Comparison of ENCODE assay signal across 8 cellular contexts in the genomic region with DNA sequence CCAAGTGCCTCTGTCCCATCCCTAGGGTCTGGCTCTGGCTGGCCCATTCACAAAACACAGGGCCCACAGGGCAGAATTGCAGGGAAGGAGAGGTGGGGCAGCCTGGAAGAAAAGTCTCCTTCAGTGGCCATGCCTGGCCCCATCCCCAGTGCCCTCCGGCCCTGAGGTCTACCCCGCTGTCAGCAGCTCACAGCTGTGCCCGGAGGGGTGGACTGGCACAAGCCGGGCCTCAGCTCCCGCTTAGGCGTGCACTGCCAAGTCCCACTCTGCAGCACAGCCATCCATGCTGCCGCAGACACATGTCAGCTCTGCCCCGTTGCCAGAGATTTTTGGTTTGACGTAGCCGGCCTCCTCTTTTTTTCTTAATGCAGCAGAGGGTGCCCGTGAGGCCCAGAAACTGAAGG. TPM values are rescaled to one million over a fixed set of nuclear protein-coding genes. Genes with fewer than 3 reads are reported as not detected.
A peak's percentile ranks its signal among the peaks of the same experiment; 100 is the strongest.
DNase-seq lines count a peak whose midpoint lies in the region; ATAC-seq and TF ChIP-seq lines count a peak whose summit lies in the region.

No MANE protein-coding gene starts in this region.

- CTCF ChIA-PET in CD8-positive, alpha-beta memory T cell (lab: Charles Lee): interaction anchor here (1.2 to 3.3 kb wide), 3 partner anchors 9 to 233 kb away, joined by 4 to 24 read pairs (median 4); no protein-coding TSS in a partner anchor
- CTCF ChIA-PET in GM10248 (lab: Yijun Ruan, JAX): interaction anchor here (0.8 to 3.7 kb wide), 6 partner anchors 10 to 115 kb away, joined by 3 to 46 read pairs (median 4); no protein-coding TSS in a partner anchor

- no peak overlapping the region for H3K9ac ChIP-seq in rectal smooth muscle tissue (ENCODE audit: low read length)

- H3K9me2 ChIP-seq in GM23338 (ENCODE audit: insufficient read depth): no peaks in the 10 kb centered on the region

- intact Hi-C loops in Right ventricle myocardium inferior (cut with DNase I): no loop called here

- H3K4me3 Mint-ChIP-seq in GM23338: peak overlapping the region; percentile 57
- H3K4me3 Mint-ChIP-seq in CD8-positive, alpha-beta memory T cell: no peak overlapping the region

- H3K36me3 Mint-ChIP-seq in GM23338 (ENCODE audit: low read depth): no peaks in the 10 kb centered on the region
- no peaks in the 10 kb centered on the region for H3K36me3 Mint-ChIP-seq in CD8-positive, alpha-beta memory T cell

- H3K9me3 Mint-ChIP-seq in GM23338: no peaks in the 10 kb centered on the region
- no peaks in the 10 kb centered on the region for H3K9me3 Mint-ChIP-seq in CD8-positive, alpha-beta memory T cell

- no peaks in the 10 kb centered on the region for H4K20me1 ChIP-seq in GM23338 (replicated peaks; ENCODE audit: insufficient read depth)

- H3K27ac ChIP-seq in GM23338 (ENCODE audit: low read depth) (no peak overlapping the region), rectal smooth muscle tissue (ENCODE audit: low read depth, low read length) (peak overlapping the region; percentile 24)
- no peak overlapping the region for H3K27ac ChIP-seq in CD8-positive, alpha-beta memory T cell (ENCODE audit: low read depth, low read length)

- peak overlapping the region; percentile 81 for H3K4me2 ChIP-seq in GM23338

- H3K4me3 ChIP-seq in GM23338: peak overlapping the region; percentile 50; the same call in 1 of the 2 replicates
- H3K4me3 ChIP-seq in rectal smooth muscle tissue (ENCODE audit: low read length): peak overlapping the region; percentile 55
- no peak overlapping the region for H3K4me3 ChIP-seq in CD8-positive, alpha-beta memory T cell (ENCODE audit: low read length)

- DNase-seq in GM23338 (ENCODE audit: low spot score) (peak; percentile 89), RPMI8226 (peak; percentile 55), Right ventricle myocardium inferior (ENCODE audit: missing footprints) (peak; percentile 86), NCI-H1436 treated with DMSO at 0.1 percent for 48 hours (lab: John Stamatoyannopoulos, UW) (no peak), GM10248 (ENCODE audit: extremely low spot score) (no peak)
- DNase-seq in stimulated activated naive CD4-positive, alpha-beta T cell (lab: John Stamatoyannopoulos, UW): no peak
- no peak for DNase-seq in CD8-positive, alpha-beta memory T cell

- ATAC-seq in GM23338: peak; percentile 84
- ATAC-seq in Right ventricle myocardium inferior: peak; percentile 98

- H3K4me1 ChIP-seq in GM23338 (ENCODE audit: insufficient read depth): peaks cover 10% of the 10 kb centered on the region
- H3K4me1 ChIP-seq in rectal smooth muscle tissue (ENCODE audit: control insufficient read depth, insufficient read depth, low read length): peaks cover 13% of the 10 kb centered on the region
- no peaks in the 10 kb centered on the region for H3K4me1 ChIP-seq in CD8-positive, alpha-beta memory T cell (ENCODE audit: insufficient read depth, low read length)

- POLR2A ChIA-PET in CD8-positive, alpha-beta memory T cell (lab: Charles Lee): interaction anchor here (0.9 kb wide), 1 partner anchor 168 kb away, joined by 4 read pairs; no protein-coding TSS in a partner anchor
- POLR2A ChIA-PET in GM10248 (lab: Yijun Ruan, JAX): no interaction called here

- no peaks in the 10 kb centered on the region for H3K9me3 ChIP-seq in CD8-positive, alpha-beta memory T cell (ENCODE audit: low read length)

- H3K27me3 ChIP-seq in GM23338 (ENCODE audit: insufficient read depth) (peaks cover 18% of the 10 kb centered on the region), rectal smooth muscle tissue (ENCODE audit: control insufficient read depth, insufficient read depth, low read length) (peaks cover 1% of the 10 kb centered on the region)
- no peaks in the 10 kb centered on the region for H3K27me3 ChIP-seq in CD8-positive, alpha-beta memory T cell (ENCODE audit: insufficient read depth, low read length, poor library complexity, severe bottlenecking)

- H3K27ac Mint-ChIP-seq in GM23338: no peak overlapping the region
- no peak overlapping the region for H3K27ac Mint-ChIP-seq in CD8-positive, alpha-beta memory T cell

- H3K4me1 Mint-ChIP-seq in GM23338: peaks cover 28% of the 10 kb centered on the region
- H3K4me1 Mint-ChIP-seq in CD8-positive, alpha-beta memory T cell: peaks cover 0 to 1% (median 0%) of the 10 kb centered on the region in 3 donors

- no peaks in the 10 kb centered on the region for H3K79me2 ChIP-seq in GM23338 (replicated peaks; ENCODE audit: insufficient read depth)

- peaks cover 14% of the 10 kb centered on the region for H3K27me3 Mint-ChIP-seq in GM23338 (ENCODE audit: insufficient read depth, low read depth, poor library complexity)
- H3K27me3 Mint-ChIP-seq in CD8-positive, alpha-beta memory T cell: peaks cover 5 to 21% of the 10 kb centered on the region in 2 donors

- peak overlapping the region; percentile 98 for H2AFZ ChIP-seq in GM23338

- no peaks in the 10 kb centered on the region for H3K36me3 ChIP-seq in GM23338 (ENCODE audit: insufficient read depth)
- H3K36me3 ChIP-seq in rectal smooth muscle tissue (ENCODE audit: control insufficient read depth, insufficient read depth, low read length): no peaks in the 10 kb centered on the region
- H3K36me3 ChIP-seq in CD8-positive, alpha-beta memory T cell (ENCODE audit: insufficient read depth, low read length): no peaks in the 10 kb centered on the region

- no peak for TF ChIP-seq CTCF in GM23338 (conservative IDR thresholded peaks at IDR 0.05; ENCODE audit: low read depth in 2 of 2)
- TF ChIP-seq CTCF in GM10248 (IDR thresholded peaks at IDR 0.05; ENCODE audit: control extremely low read depth, extremely low read depth, low read depth, missing control alignments): no peak

- H3F3A ChIP-seq in GM23338 (replicated peaks; ENCODE audit: low read depth): no peaks in the 10 kb centered on the region

TF ChIP-seq in GM23338, 12 proteins besides CTCF, POLR2A, EP300 and RAD21:
- TF ChIP-seq STAT1 (IDR thresholded peaks at IDR 0.05; ENCODE audit: unreplicated experiment) (no peak), CREB1 (CRISPR knock-in tag; IDR thresholded peaks at IDR 0.05; ENCODE audit: low read depth) (0 out of 2 replicates have a peak, but pooled peaks have one; percentile 55)

RNA-seq across cellular contexts. Expression of a gene that starts 3.9 kb away (rescaled TPM):
- 0.03 and 0.04 TPM in 2 replicates for total RNA-seq in GM23338 (2014; rRNA removed; shearing (Covaris generic))
- 0.09 TPM in 1 of 2 replicates, not detected in the other for polyA plus RNA-seq in GM23338 (2016; fragmentation: Nextera tagmentation; extraction: Ambion mirVana)
- 18.3 TPM for total RNA-seq in Right ventricle myocardium inferior
- not detected for total RNA-seq in CD8-positive, alpha-beta memory T cell
- polyA plus RNA-seq in CD8-positive, alpha-beta memory T cell: not detected

RNA-seq across cellular contexts. Expression of a gene that starts 27.7 kb away (rescaled TPM):
- 1.7 and 3.0 TPM in 2 replicates for total RNA-seq in GM23338 (2014; rRNA removed; shearing (Covaris generic))
- 0.16 and 0.45 TPM in 2 replicates for polyA plus RNA-seq in GM23338 (2016; fragmentation: Nextera tagmentation; extraction: Ambion mirVana)
- 12.6 TPM for total RNA-seq in Right ventricle myocardium inferior
- total RNA-seq in CD8-positive, alpha-beta memory T cell: under 1 TPM; 0.26 to 0.33 TPM
- not detected for polyA plus RNA-seq in CD8-positive, alpha-beta memory T cell

RNA-seq across cellular contexts. Expression of a gene that starts 44.5 kb away (rescaled TPM):
- total RNA-seq in GM23338 (2014; rRNA removed; shearing (Covaris generic)): 0.12 and 0.56 TPM in 2 replicates
- 0.26 and 1.0 TPM in 2 replicates for polyA plus RNA-seq in GM23338 (2016; fragmentation: Nextera tagmentation; extraction: Ambion mirVana)
- total RNA-seq in Right ventricle myocardium inferior: 3.3 TPM
- 100 to 1,000 TPM; 363 to 387 TPM for total RNA-seq in CD8-positive, alpha-beta memory T cell
- 210 TPM for polyA plus RNA-seq in CD8-positive, alpha-beta memory T cell

Comparison
In these comparisons a context has a peak if more than half of its experiments do, and no peak if none do; other contexts are left out.
1. DNase-seq: peak in GM23338 (single experiment), RPMI8226 (single experiment) and Right ventricle myocardium inferior (single experiment); none in stimulated activated naive CD4-positive, alpha-beta T cell (0 of 6), NCI-H1436 treated with DMSO at 0.1 percent for 48 hours (single experiment), CD8-positive, alpha-beta memory T cell (0 of 5) and GM10248 (single experiment).
2. RNA of a gene that starts 3.9 kb away (total RNA-seq): 18.3 TPM in Right ventricle myocardium inferior (single experiment); 0.03 to 0.04 TPM in GM23338 and not detected in CD8-positive, alpha-beta memory T cell; every median in the first group is over 10 times any median in the second.
3. RNA of a gene that starts 44.5 kb away (total RNA-seq): 363 to 387 TPM in CD8-positive, alpha-beta memory T cell; 3.3 TPM in Right ventricle myocardium inferior (single experiment) and 0.12 to 0.56 TPM in GM23338; every median in the first group is over 10 times any median in the second.